ENCODE assay signal across 9 cellular contexts in genomic region chr9:136107155-136107952, GRCh38.
DNase-seq lines count a peak whose midpoint lies in the region; ATAC-seq lines count a peak whose summit lies in the region.
"Had no signal": no experiment of that assay in that cellular context is flagged by ENCODE, and none has a peak within 500 bp of the region (broad histone marks: within the 10 kb centered on the region; RNA-seq: fewer than 3 reads in every experiment).

No MANE protein-coding gene starts in this region.

- no peak for ATAC-seq in stimulated activated memory B cell treated with anti-CD40 and anti-IgM and Interleukin-4, amounts not matched to agents 10 μg/mL and 1 μg/mL and 100 μg/mL, for 72 hours

- H3K9me3 Mint-ChIP-seq in activated naive CD8-positive, alpha-beta T cell (ENCODE audit: low read depth): no peaks in the 10 kb centered on the region
- no peaks in the 10 kb centered on the region for H3K9me3 Mint-ChIP-seq in stimulated activated memory B cell treated with anti-CD40 and anti-IgM and Interleukin-4, amounts not matched to agents 10 μg/mL and 1 μg/mL and 100 μg/mL, for 72 hours

- no peaks in the 10 kb centered on the region for H3K36me3 Mint-ChIP-seq in activated naive CD8-positive, alpha-beta T cell
- H3K36me3 Mint-ChIP-seq in stimulated activated memory B cell treated with anti-CD40 and anti-IgM and Interleukin-4, amounts not matched to agents 10 μg/mL and 1 μg/mL and 100 μg/mL, for 72 hours: no peaks in the 10 kb centered on the region

- peaks cover 46% of the 10 kb centered on the region for H3K4me1 Mint-ChIP-seq in activated naive CD8-positive, alpha-beta T cell (ENCODE audit: low read depth)
- H3K4me1 Mint-ChIP-seq in stimulated activated memory B cell treated with anti-CD40 and anti-IgM and Interleukin-4, amounts not matched to agents 10 μg/mL and 1 μg/mL and 100 μg/mL, for 72 hours: peaks cover 61% of the 10 kb centered on the region

- H3K27me3 Mint-ChIP-seq in activated naive CD8-positive, alpha-beta T cell: no peaks in the 10 kb centered on the region
- peaks cover 18% of the 10 kb centered on the region for H3K27me3 Mint-ChIP-seq in stimulated activated memory B cell treated with anti-CD40 and anti-IgM and Interleukin-4, amounts not matched to agents 10 μg/mL and 1 μg/mL and 100 μg/mL, for 72 hours

- H3K27ac Mint-ChIP-seq in activated naive CD8-positive, alpha-beta T cell: peak overlapping the region; percentile 89
- H3K27ac Mint-ChIP-seq in stimulated activated memory B cell treated with anti-CD40 and anti-IgM and Interleukin-4, amounts not matched to agents 10 μg/mL and 1 μg/mL and 100 μg/mL, for 72 hours: peak overlapping the region; percentile 87

- DNase-seq in NCI-H2196 (lab: John Stamatoyannopoulos, UW; ENCODE audit: unreplicated experiment) (peak; percentile 70), NCI-H2196 treated with DMSO at 0.1 percent for 48 hours (lab: John Stamatoyannopoulos, UW; ENCODE audit: unreplicated experiment) (no peak), NCI-H774 (lab: John Stamatoyannopoulos, UW) (peak; percentile 93), AG20443 (ENCODE audit: low spot score) (no peak), COR-L47 (lab: John Stamatoyannopoulos, UW) (no peak), germinal center (ENCODE audit: low spot score) (no peak)
- DNase-seq: ACHN had no signal

- H3K4me3 Mint-ChIP-seq in activated naive CD8-positive, alpha-beta T cell: peak overlapping the region; percentile 68
- peak overlapping the region; percentile 57 for H3K4me3 Mint-ChIP-seq in stimulated activated memory B cell treated with anti-CD40 and anti-IgM and Interleukin-4, amounts not matched to agents 10 μg/mL and 1 μg/mL and 100 μg/mL, for 72 hours

Comparison
In these comparisons a context has a peak if more than half of its experiments do, and no peak if none do; other contexts are left out.
1. DNase-seq: peak in NCI-H2196 (single experiment) and NCI-H774 (single experiment); none in NCI-H2196 treated with DMSO at 0.1 percent for 48 hours (single experiment), AG20443 (single experiment), COR-L47 (single experiment) and germinal center (single experiment).